ENCODE assay signal across 18 cellular contexts in genomic region chr9:89924611-89925010, GRCh38.
DNase-seq lines count a peak whose midpoint lies in the region; ATAC-seq and TF ChIP-seq lines count a peak whose summit lies in the region.
"Had no signal": no experiment of that assay in that cellular context is flagged by ENCODE, and none has a peak within 500 bp of the region (broad histone marks: within the 10 kb centered on the region; RNA-seq: fewer than 3 reads in every experiment).

No MANE protein-coding gene starts in this region.

- TF ChIP-seq CTCF in WERI-Rb-1 (IDR thresholded peaks at IDR 0.05; ENCODE audit: low read depth, low read length) (0 out of 2 replicates have a peak, but pooled peaks have one; percentile 13), sigmoid colon (IDR thresholded peaks at IDR 0.05) (no peak)

- H3K36me3 ChIP-seq in WERI-Rb-1, result no peaks in the 10 kb centered on the region
- H3K36me3 ChIP-seq in sigmoid colon, result no peaks in the 10 kb centered on the region

- intact Hi-C loops in sigmoid colon (cut with DNase I), result no loop called here

- peak; percentile 52 for DNase-seq in activated CD8-positive, alpha-beta memory T cell treated with anti-CD3 and anti-CD28 coated beads, Interleukin-2, amount 50 U/mL, for 48 hours
- DNase-seq in activated CD8-positive, alpha-beta memory T cell treated with anti-CD3 and anti-CD28 coated beads for 24 hours, result no peak
- DNase-seq in WERI-Rb-1 (no peak), islet precursor cell (peak; percentile 37), RKO (ENCODE audit: low spot score) (no peak), sigmoid colon (no peak), SW 1271 (lab: John Stamatoyannopoulos, UW) (no peak)
- no peak for DNase-seq in stimulated activated naive CD8-positive, alpha-beta T cell treated with anti-CD3 and anti-CD28 coated beads, Interleukin-15, Interleukin-2, amounts not matched to agents 100 U/mL and 50 U/mL, for 24 hours
- DNase-seq: Calu3, H9, Karpas-422, MM.1S, NCI-H1105 treated with DMSO at 0.1 percent for 48 hours, NCI-H187, NCI-H2171, NCI-H446 treated with DMSO at 0.1 percent for 48 hours, NCI-H748 treated with DMSO at 0.1 percent for 48 hours had no signal

- no peak for TF ChIP-seq POLR2A in sigmoid colon (IDR thresholded peaks at IDR 0.05)

- H3K27ac ChIP-seq in WERI-Rb-1, result no peak overlapping the region
- H3K27ac ChIP-seq in sigmoid colon, result no peak overlapping the region
- H3K27ac ChIP-seq: A549 had no signal

- H3K4me1 ChIP-seq in sigmoid colon, result peaks cover 0 to 16% (median 7%) of the 10 kb centered on the region in 4 donors
- H3K4me1 ChIP-seq: A549 had no signal

- TF ChIP-seq EP300 in sigmoid colon (IDR thresholded peaks at IDR 0.05), result no peak

- H3K27me3 ChIP-seq in WERI-Rb-1 (ENCODE audit: insufficient read depth, low read depth, severe bottlenecking) (no peaks in the 10 kb centered on the region), sigmoid colon (no peaks in the 10 kb centered on the region)

- ATAC-seq in stimulated activated naive CD8-positive, alpha-beta T cell treated with anti-CD3 and anti-CD28 coated beads, Interleukin-15, Interleukin-2, amounts not matched to agents 100 U/mL and 50 U/mL, for 24 hours, result peak; percentile 1
- ATAC-seq: A549 had no signal

- H3K9me3 ChIP-seq in WERI-Rb-1 (ENCODE audit: severe bottlenecking) (no peaks in the 10 kb centered on the region), sigmoid colon (no peaks in the 10 kb centered on the region)
- H3K9me3 ChIP-seq: A549 had no signal

- 95 to 96% methylated on average over 2 of the region's 2 CpGs for WGBS in sigmoid colon, 2 donors

- H3K4me3 ChIP-seq in WERI-Rb-1 (ENCODE audit: low read depth, low read length), result no peak overlapping the region
- no peak overlapping the region for H3K4me3 ChIP-seq in sigmoid colon
- H3K4me3 ChIP-seq: A549 had no signal

Comparison
In these comparisons a context has a peak if more than half of its experiments do, and no peak if none do; other contexts are left out.
1. DNase-seq: peak in activated CD8-positive, alpha-beta memory T cell treated with anti-CD3 and anti-CD28 coated beads, Interleukin-2, amount 50 U/mL, for 48 hours (single experiment) and islet precursor cell (single experiment); none in activated CD8-positive, alpha-beta memory T cell treated with anti-CD3 and anti-CD28 coated beads for 24 hours (single experiment), WERI-Rb-1 (single experiment), stimulated activated naive CD8-positive, alpha-beta T cell treated with anti-CD3 and anti-CD28 coated beads, Interleukin-15, Interleukin-2, amounts not matched to agents 100 U/mL and 50 U/mL, for 24 hours (single experiment), RKO (single experiment), sigmoid colon (single experiment) and SW 1271 (0 of 2).